ENCODE assay signal across 24 cellular contexts in the genomic region with DNA sequence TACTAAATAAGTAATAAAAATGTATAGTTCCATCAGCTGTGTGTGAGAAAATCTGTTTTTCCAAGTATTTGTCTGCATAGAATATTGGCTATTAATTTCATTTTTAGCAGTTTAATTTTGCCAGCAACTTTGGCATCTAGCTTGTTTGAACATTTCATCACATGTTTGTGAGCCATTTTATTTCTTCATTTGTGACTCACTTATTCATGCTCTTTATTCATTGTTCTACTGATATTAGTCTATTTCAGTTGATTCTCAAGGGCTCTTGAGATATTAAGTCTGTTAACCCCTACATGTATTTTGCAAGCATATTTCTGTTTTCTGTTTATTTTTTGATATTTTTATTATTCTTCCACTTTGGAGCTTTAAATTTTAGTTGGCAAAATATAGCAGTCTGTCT.
"Had no signal": no experiment of that assay in that cellular context is flagged by ENCODE, and none has a peak within 500 bp of the region (broad histone marks: within the 10 kb centered on the region; RNA-seq: fewer than 3 reads in every experiment).

No MANE protein-coding gene starts in this region.

- H3K27ac Mint-ChIP-seq: activated naive CD8-positive, alpha-beta T cell; activated T-helper 2 cell treated with anti-CD3 and anti-CD28 coated beads, Interferon-gamma antibody, Interleukin-2, Interleukin-4, amounts not matched to agents 10 μg/mL and 5 μg/mL and 100 μg/mL, durations not matched to agents 14 hours and 24 hours and 36 hours; naive B cell; stimulated activated naive B cell treated with anti-CD40 and anti-IgM and Interleukin-4, amounts not matched to agents 10 μg/mL and 1 μg/mL and 100 μg/mL, for 72 hours had no signal

- H3K4me3 ChIP-seq: gastroesophageal sphincter, heart right ventricle, lower lobe of right lung, sigmoid colon, thoracic aorta, upper lobe of left lung had no signal

- H3K27me3 Mint-ChIP-seq: activated naive CD8-positive, alpha-beta T cell; naive B cell had no signal

- H3K4me1 Mint-ChIP-seq: naive B cell; stimulated activated naive B cell treated with anti-CD40 and anti-IgM and Interleukin-4, amounts not matched to agents 10 μg/mL and 1 μg/mL and 100 μg/mL, for 72 hours had no signal

- H2AFZ ChIP-seq: parathyroid adenoma had no signal

- H3K36me3 ChIP-seq: gastroesophageal sphincter, heart right ventricle, lower lobe of right lung, sigmoid colon, thoracic aorta, upper lobe of left lung, WERI-Rb-1 had no signal

- H3K27ac ChIP-seq: gastroesophageal sphincter, lower lobe of right lung, parathyroid adenoma, sigmoid colon, WERI-Rb-1 had no signal

- H3K9ac ChIP-seq: parathyroid adenoma had no signal

- H3K9me3 ChIP-seq: gastroesophageal sphincter, heart right ventricle, lower lobe of right lung, sigmoid colon, thoracic aorta, upper lobe of left lung had no signal

- H3K36me3 Mint-ChIP-seq: naive B cell; stimulated activated naive B cell treated with anti-CD40 and anti-IgM and Interleukin-4, amounts not matched to agents 10 μg/mL and 1 μg/mL and 100 μg/mL, for 72 hours had no signal

- DNase-seq: activated CD4-positive, alpha-beta T cell treated with anti-CD3 and anti-CD28 coated beads, Interleukin-2, amount 50 U/mL, for 4 hours; activated CD8-positive, alpha-beta memory T cell treated with anti-CD3 and anti-CD28 coated beads for 24 hours; activated CD8-positive, alpha-beta memory T cell treated with anti-CD3 and anti-CD28 coated beads, Interleukin-2, amount 50 U/mL, for 4 hours; activated naive CD4-positive, alpha-beta T cell; activated T-cell treated with anti-CD3 and anti-CD28 coated beads, Interleukin-2, amount 50 U/mL, for 4 hours; amygdala; effector CD4-positive, alpha-beta T cell; erythroblast; heart right ventricle; lower lobe of right lung; naive B cell; nucleus accumbens; sigmoid colon; stimulated activated CD4-positive, alpha-beta T cell treated with anti-CD3 and anti-CD28 coated beads, Interleukin-2, amount 100 ng/mL, for 48 hours; stimulated activated CD8-positive, alpha-beta memory T cell treated with anti-CD3 and anti-CD28 coated beads, Interleukin-4, amount 100 ng/mL, for 48 hours; stimulated activated naive B cell treated with anti-CD40 and anti-IgM and Interleukin-4, amounts not matched to agents 10 μg/mL and 1 μg/mL and 100 μg/mL, for 72 hours; T-helper 1 cell; upper lobe of left lung; WERI-Rb-1 had no signal

- H3K4me3 Mint-ChIP-seq: activated naive CD8-positive, alpha-beta T cell; activated T-cell treated with anti-CD3 and anti-CD28 coated beads, Interleukin-2, amount 50 U/mL, for 4 hours; naive B cell; stimulated activated naive B cell treated with anti-CD40 and anti-IgM and Interleukin-4, amounts not matched to agents 10 μg/mL and 1 μg/mL and 100 μg/mL, for 72 hours had no signal

- H3K9me3 Mint-ChIP-seq: activated T-cell treated with anti-CD3 and anti-CD28 coated beads, Interleukin-2, amount 50 U/mL, for 4 hours; activated T-helper 2 cell treated with anti-CD3 and anti-CD28 coated beads, Interferon-gamma antibody, Interleukin-2, Interleukin-4, amounts not matched to agents 10 μg/mL and 5 μg/mL and 100 μg/mL, durations not matched to agents 14 hours and 24 hours and 36 hours; naive B cell; stimulated activated naive B cell treated with anti-CD40 and anti-IgM and Interleukin-4, amounts not matched to agents 10 μg/mL and 1 μg/mL and 100 μg/mL, for 72 hours had no signal

- H3K27me3 ChIP-seq: gastroesophageal sphincter, heart right ventricle, sigmoid colon, upper lobe of left lung had no signal

- ATAC-seq: activated T-cell treated with anti-CD3 and anti-CD28 coated beads, Interleukin-2, amount 50 U/mL, for 4 hours; gastroesophageal sphincter; heart right ventricle; lower lobe of right lung; stimulated activated naive B cell treated with anti-CD40 and anti-IgM and Interleukin-4, amounts not matched to agents 10 μg/mL and 1 μg/mL and 100 μg/mL, for 72 hours had no signal
